18 cellular contexts compared by ENCODE assay signal in the genomic region with DNA sequence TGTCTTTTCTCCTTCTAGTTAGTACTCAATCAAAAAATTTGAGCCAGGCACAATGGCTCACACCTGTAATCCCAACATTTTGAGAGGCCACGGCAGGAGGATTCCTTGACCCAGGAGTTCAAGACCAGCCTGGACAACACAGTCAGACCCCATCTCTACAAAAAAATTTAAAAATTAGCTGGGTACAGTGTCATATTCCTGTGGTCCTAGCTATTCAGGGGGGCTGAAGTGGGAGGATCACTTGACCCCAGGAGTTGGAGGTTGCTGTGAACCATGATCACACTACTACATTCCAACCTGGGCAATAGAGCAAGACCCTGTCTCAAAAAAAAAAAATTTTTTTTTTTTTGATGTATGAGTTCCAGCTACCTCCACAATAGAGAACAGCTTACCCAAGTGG. TPM values are rescaled to one million over a fixed set of nuclear protein-coding genes. Genes with fewer than 3 reads are reported as not detected.
DNase-seq lines count a peak whose midpoint lies in the region; ATAC-seq and TF ChIP-seq lines count a peak whose summit lies in the region.
"Had no signal": no experiment of that assay in that cellular context is flagged by ENCODE, and none has a peak within 500 bp of the region (broad histone marks: within the 10 kb centered on the region; RNA-seq: fewer than 3 reads in every experiment).

No MANE protein-coding gene starts in this region.

- H3K27me3 Mint-ChIP-seq in WTC11 (ENCODE audit: low read depth), result no peaks in the 10 kb centered on the region

- H3K36me3 Mint-ChIP-seq in WTC11, result no peaks in the 10 kb centered on the region
- H3K36me3 Mint-ChIP-seq: CD4-positive, CD25-positive, alpha-beta regulatory T cell; CD8-positive, alpha-beta T cell had no signal

- peaks cover 6% of the 10 kb centered on the region; the same call in 1 of the 2 replicates for H3K4me1 Mint-ChIP-seq in WTC11
- H3K4me1 Mint-ChIP-seq: CD4-positive, CD25-positive, alpha-beta regulatory T cell; GM23338 had no signal

- H3K27me3 ChIP-seq in testis, result no peaks in the 10 kb centered on the region

- H3K4me3 ChIP-seq in HEK293 (ENCODE audit: low read depth, low read length) (no peak overlapping the region), testis (no peak overlapping the region)
- H3K4me3 ChIP-seq: A549, GM12878, GM23338, HAP-1 had no signal

- H3K9me3 Mint-ChIP-seq in WTC11, result no peaks in the 10 kb centered on the region
- H3K9me3 Mint-ChIP-seq: CD4-positive, CD25-positive, alpha-beta regulatory T cell; CD8-positive, alpha-beta T cell; GM23338 had no signal

- DNase-seq in WTC11 (ENCODE audit: low spot score) (no peak), mesenteric fat pad (ENCODE audit: low spot score) (peak; percentile 18), testis (no peak)
- DNase-seq in activated CD4-positive, alpha-beta T cell treated with anti-CD3 and anti-CD28 coated beads, Interleukin-2, amount 50 U/mL, for 4 hours, result no peak
- DNase-seq: 8988T; C1 segment of cervical spinal cord; Caco-2; CD4-positive, CD25-positive, alpha-beta regulatory T cell; CD8-positive, alpha-beta T cell; DMS79; EL; GDM1 had no signal

- CTCF ChIA-PET in HEK293 (lab: Yijun Ruan, JAX) (no interaction called here), WTC11 (lab: Charles Lee) (no interaction called here)

- 89 to 92% methylated on average over 1 of the region's 1 CpG for WGBS in testis, 2 donors

- H3K9me3 ChIP-seq in HEK293 (ENCODE audit: control insufficient read depth, insufficient read depth, low read depth, low read length) (no peaks in the 10 kb centered on the region), testis (no peaks in the 10 kb centered on the region)
- H3K9me3 ChIP-seq: A549, Caco-2, HAP-1 had no signal

- H3K4me1 ChIP-seq in HEK293 (ENCODE audit: control insufficient read depth, insufficient read depth, low read length) (no peaks in the 10 kb centered on the region), testis (no peaks in the 10 kb centered on the region)
- H3K4me1 ChIP-seq: A549, Caco-2, HAP-1 had no signal

- no peak overlapping the region; the same call in 1 of the 2 replicates for H3K27ac Mint-ChIP-seq in WTC11
- H3K27ac Mint-ChIP-seq: CD4-positive, CD25-positive, alpha-beta regulatory T cell; CD8-positive, alpha-beta T cell; GM23338 had no signal

- ATAC-seq in WTC11 (no peak), GM21526 (IDR thresholded peaks at IDR 0.05; ENCODE audit: low FRiP score, unreplicated experiment) (no peak)
- ATAC-seq: A549; CD8-positive, alpha-beta T cell; GM12878; GM23338 had no signal

- intact Hi-C loops in testis (cut with DNase I; ENCODE audit: low total_unique reads), result no loop called here

- no peak overlapping the region for H3K27ac ChIP-seq in HEK293 (ENCODE audit: extremely low read depth, low read depth, low read length)
- H3K27ac ChIP-seq in testis, result no peak overlapping the region
- H3K27ac ChIP-seq: A549 had no signal

- no peak overlapping the region for H3K4me3 Mint-ChIP-seq in WTC11
- H3K4me3 Mint-ChIP-seq: CD4-positive, CD25-positive, alpha-beta regulatory T cell; CD8-positive, alpha-beta T cell; GM23338 had no signal

- H3K36me3 ChIP-seq in HEK293 (ENCODE audit: control insufficient read depth in 2 of 2, insufficient read depth in 1 of 2, low read length in 2 of 2) (no peaks in the 10 kb centered on the region), testis (ENCODE audit: low read depth, missing control alignments) (no peaks in the 10 kb centered on the region)
- H3K36me3 ChIP-seq: HAP-1 had no signal

- no peak for TF ChIP-seq CTCF in HEK293 (tag by site-specific recombination; IDR thresholded peaks at IDR 0.05)
- no peak for TF ChIP-seq CTCF in WTC11 (IDR thresholded peaks at IDR 0.05)
- TF ChIP-seq CTCF in testis (IDR thresholded peaks at IDR 0.05), result no peak

- POLR2A ChIA-PET in HEK293 (lab: Yijun Ruan, JAX), result interaction anchor here (0.6 kb wide), 1 partner anchor 15 kb away, joined by 6 read pairs; no protein-coding TSS in a partner anchor
- POLR2A ChIA-PET in WTC11 (lab: Charles Lee), result no interaction called here

- TF ChIP-seq POLR2A in testis (IDR thresholded peaks at IDR 0.05), result no peak

TF ChIP-seq in HEK293, 187 proteins besides CTCF, POLR2A, EP300 and RAD21:
- TF ChIP-seq ZNF121 (tag by site-specific recombination; IDR thresholded peaks at IDR 0.05) (peak; percentile 92), ZNF426 (tag by site-specific recombination; IDR thresholded peaks at IDR 0.05) (no peak), ZNF571 (tag by site-specific recombination; IDR thresholded peaks at IDR 0.05) (no peak)
TF ChIP-seq in HEK293: peak in this region for 1.

TF ChIP-seq in WTC11, 78 proteins besides CTCF, POLR2A, EP300 and RAD21 (continues in another document):
- TF ChIP-seq CBFB (CRISPR knock-in tag; IDR thresholded peaks at IDR 0.05; ENCODE audit: low read depth) (no peak), ZBTB21 (CRISPR knock-in tag; IDR thresholded peaks at IDR 0.05; ENCODE audit: borderline replicate concordance) (no peak), JUN (CRISPR knock-in tag; IDR thresholded peaks at IDR 0.05) (no peak), ZNF671 (CRISPR knock-in tag; IDR thresholded peaks at IDR 0.05) (no peak), ZNF121 (CRISPR knock-in tag; IDR thresholded peaks at IDR 0.05) (peak; percentile 64; the same call in 1 of the 2 replicates), OVOL2 (CRISPR knock-in tag; IDR thresholded peaks at IDR 0.05; ENCODE audit: borderline replicate concordance) (no peak), GTF2I (CRISPR knock-in tag; conservative IDR thresholded peaks at IDR 0.05) (peak; percentile 31; the same call in 1 of the 2 replicates), TEAD1 (CRISPR knock-in tag; IDR thresholded peaks at IDR 0.05) (no peak), CREM (CRISPR knock-in tag; IDR thresholded peaks at IDR 0.05) (no peak), ZNF423 (CRISPR knock-in tag; IDR thresholded peaks at IDR 0.05) (no peak), NFE2L1 (CRISPR knock-in tag; IDR thresholded peaks at IDR 0.05) (no peak)
- TF ChIP-seq, protein P1, sequence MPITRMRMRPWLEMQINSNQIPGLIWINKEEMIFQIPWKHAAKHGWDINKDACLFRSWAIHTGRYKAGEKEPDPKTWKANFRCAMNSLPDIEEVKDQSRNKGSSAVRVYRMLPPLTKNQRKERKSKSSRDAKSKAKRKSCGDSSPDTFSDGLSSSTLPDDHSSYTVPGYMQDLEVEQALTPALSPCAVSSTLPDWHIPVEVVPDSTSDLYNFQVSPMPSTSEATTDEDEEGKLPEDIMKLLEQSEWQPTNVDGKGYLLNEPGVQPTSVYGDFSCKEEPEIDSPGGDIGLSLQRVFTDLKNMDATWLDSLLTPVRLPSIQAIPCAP (CRISPR knock-in tag; IDR thresholded peaks at IDR 0.05), result no peak
- TF ChIP-seq, protein P2, sequence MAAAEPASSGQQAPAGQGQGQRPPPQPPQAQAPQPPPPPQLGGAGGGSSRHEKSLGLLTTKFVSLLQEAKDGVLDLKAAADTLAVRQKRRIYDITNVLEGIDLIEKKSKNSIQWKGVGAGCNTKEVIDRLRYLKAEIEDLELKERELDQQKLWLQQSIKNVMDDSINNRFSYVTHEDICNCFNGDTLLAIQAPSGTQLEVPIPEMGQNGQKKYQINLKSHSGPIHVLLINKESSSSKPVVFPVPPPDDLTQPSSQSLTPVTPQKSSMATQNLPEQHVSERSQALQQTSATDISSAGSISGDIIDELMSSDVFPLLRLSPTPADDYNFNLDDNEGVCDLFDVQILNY (CRISPR knock-in tag; IDR thresholded peaks at IDR 0.05), result no peak
- TF ChIP-seq, protein P3, sequence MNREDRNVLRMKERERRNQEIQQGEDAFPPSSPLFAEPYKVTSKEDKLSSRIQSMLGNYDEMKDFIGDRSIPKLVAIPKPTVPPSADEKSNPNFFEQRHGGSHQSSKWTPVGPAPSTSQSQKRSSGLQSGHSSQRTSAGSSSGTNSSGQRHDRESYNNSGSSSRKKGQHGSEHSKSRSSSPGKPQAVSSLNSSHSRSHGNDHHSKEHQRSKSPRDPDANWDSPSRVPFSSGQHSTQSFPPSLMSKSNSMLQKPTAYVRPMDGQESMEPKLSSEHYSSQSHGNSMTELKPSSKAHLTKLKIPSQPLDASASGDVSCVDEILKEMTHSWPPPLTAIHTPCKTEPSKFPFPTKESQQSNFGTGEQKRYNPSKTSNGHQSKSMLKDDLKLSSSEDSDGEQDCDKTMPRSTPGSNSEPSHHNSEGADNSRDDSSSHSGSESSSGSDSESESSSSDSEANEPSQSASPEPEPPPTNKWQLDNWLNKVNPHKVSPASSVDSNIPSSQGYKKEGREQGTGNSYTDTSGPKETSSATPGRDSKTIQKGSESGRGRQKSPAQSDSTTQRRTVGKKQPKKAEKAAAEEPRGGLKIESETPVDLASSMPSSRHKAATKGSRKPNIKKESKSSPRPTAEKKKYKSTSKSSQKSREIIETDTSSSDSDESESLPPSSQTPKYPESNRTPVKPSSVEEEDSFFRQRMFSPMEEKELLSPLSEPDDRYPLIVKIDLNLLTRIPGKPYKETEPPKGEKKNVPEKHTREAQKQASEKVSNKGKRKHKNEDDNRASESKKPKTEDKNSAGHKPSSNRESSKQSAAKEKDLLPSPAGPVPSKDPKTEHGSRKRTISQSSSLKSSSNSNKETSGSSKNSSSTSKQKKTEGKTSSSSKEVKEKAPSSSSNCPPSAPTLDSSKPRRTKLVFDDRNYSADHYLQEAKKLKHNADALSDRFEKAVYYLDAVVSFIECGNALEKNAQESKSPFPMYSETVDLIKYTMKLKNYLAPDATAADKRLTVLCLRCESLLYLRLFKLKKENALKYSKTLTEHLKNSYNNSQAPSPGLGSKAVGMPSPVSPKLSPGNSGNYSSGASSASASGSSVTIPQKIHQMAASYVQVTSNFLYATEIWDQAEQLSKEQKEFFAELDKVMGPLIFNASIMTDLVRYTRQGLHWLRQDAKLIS (CRISPR knock-in tag; IDR thresholded peaks at IDR 0.05; ENCODE audit: borderline replicate concordance), result no peak
- TF ChIP-seq, protein P4, sequence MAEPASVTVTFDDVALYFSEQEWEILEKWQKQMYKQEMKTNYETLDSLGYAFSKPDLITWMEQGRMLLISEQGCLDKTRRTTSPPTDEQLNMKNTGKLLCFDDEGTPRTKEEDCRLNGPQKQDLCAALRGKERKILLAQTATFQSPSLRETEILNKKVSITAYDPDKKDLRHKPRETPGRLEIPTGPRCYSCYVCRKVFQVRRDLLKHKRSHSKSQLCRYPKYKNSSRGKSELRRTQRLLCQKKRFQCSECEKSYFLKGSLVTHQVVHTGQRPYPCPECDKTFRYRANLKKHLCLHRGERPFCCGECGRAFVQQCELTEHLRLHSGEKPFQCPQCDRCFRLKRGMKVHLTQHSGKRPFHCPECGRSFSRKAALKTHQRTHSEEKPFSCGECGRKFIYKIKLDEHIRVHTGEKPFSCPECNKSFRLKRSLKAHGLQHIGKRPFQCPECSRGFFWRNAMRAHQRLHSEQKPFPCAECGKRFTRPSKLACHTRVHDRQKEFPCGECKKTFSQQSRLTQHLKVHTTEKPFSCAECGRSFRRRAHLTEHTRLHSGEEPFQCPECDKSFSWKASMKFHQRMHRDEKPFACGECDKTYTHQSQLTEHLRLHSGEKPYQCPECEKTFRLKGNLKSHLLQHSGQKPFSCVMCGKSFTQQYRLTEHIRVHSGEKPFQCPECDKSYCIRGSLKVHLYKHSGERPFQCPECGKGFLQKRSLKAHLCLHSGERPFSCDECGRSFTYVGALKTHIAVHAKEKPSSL (CRISPR knock-in tag; conservative IDR thresholded peaks at IDR 0.05), result no peak

RNA-seq across cellular contexts. Expression of a gene that starts 57.8 kb away (rescaled TPM):
- total RNA-seq in WTC11 (2021), result 9.4 to 12.9 TPM (median 11.8 TPM) in 3 replicates
- 0.58 TPM for total RNA-seq in mesenteric fat pad
- total RNA-seq in testis, result 1 to 10 TPM; 6.6 to 6.9 TPM
- 4.7 TPM for polyA plus RNA-seq in testis (ENCODE audit: insufficient read depth, low read depth, low replicate concordance)
- total RNA-seq: CD8-positive, alpha-beta T cell had no signal
- polyA plus RNA-seq: CD4-positive, CD25-positive, alpha-beta regulatory T cell had no signal
